14 cellular contexts compared by ENCODE assay signal in the genomic region with DNA sequence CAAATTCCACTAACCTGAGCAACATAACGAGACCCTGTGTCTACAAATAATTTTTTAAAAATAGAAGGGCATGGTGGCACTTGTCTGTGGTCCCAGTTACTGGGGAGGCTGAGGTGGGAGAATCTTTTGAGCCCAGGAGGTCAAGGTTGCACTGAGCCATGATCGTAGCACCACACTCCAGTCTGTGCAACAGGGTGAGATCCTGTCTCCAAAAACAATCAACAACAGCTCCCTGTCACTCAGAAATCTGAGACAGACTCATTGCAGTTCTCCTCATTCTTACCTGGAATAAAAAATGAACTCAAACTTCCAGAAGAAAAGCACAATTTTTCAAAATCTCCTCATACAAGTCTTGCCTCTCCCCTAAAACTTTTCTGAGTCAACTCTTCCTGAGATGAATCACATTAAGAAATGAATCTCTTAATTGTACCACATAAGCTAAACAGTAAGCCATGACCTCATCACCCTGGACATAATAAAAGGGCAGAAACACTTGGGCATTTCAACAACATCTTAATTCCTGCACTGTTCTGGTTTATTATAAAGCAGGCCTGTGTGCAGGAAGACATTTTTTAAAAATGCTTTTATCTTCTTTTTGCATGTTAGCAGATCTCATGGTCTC.
A peak's percentile ranks its signal among the peaks of the same experiment; 100 is the strongest.
DNase-seq lines count a peak whose midpoint lies in the region; ATAC-seq, FAIRE-seq and TF ChIP-seq lines count a peak whose summit lies in the region.
"Had no signal": no experiment of that assay in that cellular context is flagged by ENCODE, and none has a peak within 500 bp of the region (broad histone marks: within the 10 kb centered on the region; RNA-seq: fewer than 3 reads in every experiment).

No MANE protein-coding gene starts in this region.

- peak overlapping the region; percentile 2; the same call in 1 of the 2 replicates for H3K27ac Mint-ChIP-seq in HFFc6
- no peak overlapping the region for H3K27ac Mint-ChIP-seq in natural killer cell
- H3K27ac Mint-ChIP-seq: activated naive CD8-positive, alpha-beta T cell; dendritic cell treated with granulocyte-macrophage colony-stimulating factor and Interleukin-4, amounts not matched to agents 40 ng/mL and 50 ng/mL, for 4 days had no signal

- FAIRE-seq in D721Med (lab: Jason Lieb, UNC), result no peak

- H3K4me1 Mint-ChIP-seq in HFFc6 (ENCODE audit: low read depth) (peaks cover 20% of the 10 kb centered on the region), natural killer cell (no peaks in the 10 kb centered on the region)

- no peaks in the 10 kb centered on the region for H3K9me3 Mint-ChIP-seq in HFFc6
- no peaks in the 10 kb centered on the region for H3K9me3 Mint-ChIP-seq in natural killer cell
- H3K9me3 Mint-ChIP-seq: dendritic cell treated with granulocyte-macrophage colony-stimulating factor and Interleukin-4, amounts not matched to agents 40 ng/mL and 50 ng/mL, for 4 days had no signal

- H3K27me3 Mint-ChIP-seq in HFFc6 (ENCODE audit: insufficient read depth) (peaks cover 1% of the 10 kb centered on the region; the same call in 1 of the 2 replicates), natural killer cell (ENCODE audit: low read depth in 2 of 2) (peaks cover 10 to 25% of the 10 kb centered on the region in 2 donors)

- H3K36me3 Mint-ChIP-seq in HFFc6 (ENCODE audit: low read depth) (no peaks in the 10 kb centered on the region), natural killer cell (no peaks in the 10 kb centered on the region)
- H3K36me3 Mint-ChIP-seq: activated naive CD8-positive, alpha-beta T cell had no signal

- intact Hi-C loops in natural killer cell (cut with micrococcal nuclease), result no loop called here

- no peak for ATAC-seq in HG02763 (IDR thresholded peaks at IDR 0.05; ENCODE audit: unreplicated experiment)
- no peak for ATAC-seq in natural killer cell

- no peak overlapping the region for H3K4me3 ChIP-seq in AG09309 (ENCODE audit: control insufficient read depth, low read depth, low read length)
- no peak overlapping the region for H3K4me3 ChIP-seq in astrocyte of the cerebellum (ENCODE audit: low read depth, low read length)
- H3K4me3 ChIP-seq: BLaER1 treated with 17β-estradiol and CSF1 and Interleukin-3, amounts not matched to agents 10 nM and 100 nM had no signal

- peak; percentile 59 for DNase-seq in AG09309 (ENCODE audit: low read depth)
- peak; percentile 68 for DNase-seq in HFFc6
- DNase-seq in astrocyte of the cerebellum (ENCODE audit: low read depth), result peak; percentile 39
- DNase-seq in kidney glomerular epithelial cell (lab: John Stamatoyannopoulos, UW), result peak; percentile 77
- no peak for DNase-seq in natural killer cell
- DNase-seq in MV-4-11 (lab: John Stamatoyannopoulos, UW), result no peak
- no peak for DNase-seq in D721Med (ENCODE audit: insufficient read length, low spot score)
- DNase-seq: posterior cingulate gyrus; stimulated activated CD4-positive, alpha-beta T cell treated with anti-CD3 and anti-CD28 coated beads, Interleukin-4, amount 100 ng/mL, for 24 hours; stimulated activated naive CD4-positive, alpha-beta T cell treated with Interleukin-2 at 50 U/mL for 16 hours had no signal

- in situ Hi-C loops in astrocyte of the cerebellum (cut with HindIII; ENCODE audit: low sequenced_read_pairs), result no loop called here

- TF ChIP-seq CTCF in AG09309 (IDR thresholded peaks at IDR 0.05; ENCODE audit: control insufficient read depth, insufficient read depth, low read depth, low read length, missing control alignments) (no peak), HFFc6 (IDR thresholded peaks at IDR 0.05) (no peak), astrocyte of the cerebellum (IDR thresholded peaks at IDR 0.05; ENCODE audit: low read depth, low read length, missing control alignments) (no peak), natural killer cell (IDR thresholded peaks at IDR 0.05) (no peak), D721Med (IDR thresholded peaks at IDR 0.05; ENCODE audit: insufficient read depth, missing control alignments) (no peak)

- H3K4me3 Mint-ChIP-seq in HFFc6 (no peak overlapping the region), natural killer cell (no peak overlapping the region)
- H3K4me3 Mint-ChIP-seq: activated naive CD8-positive, alpha-beta T cell; dendritic cell treated with granulocyte-macrophage colony-stimulating factor and Interleukin-4, amounts not matched to agents 40 ng/mL and 50 ng/mL, for 4 days had no signal

Comparison
In these comparisons a context has a peak if more than half of its experiments do, and no peak if none do; other contexts are left out.
1. DNase-seq: peak in AG09309 (single experiment), HFFc6 (single experiment), astrocyte of the cerebellum (single experiment) and kidney glomerular epithelial cell (single experiment); none in natural killer cell (single experiment), MV-4-11 (single experiment) and D721Med (single experiment).